8 cellular contexts compared by ENCODE assay signal in the genomic region with DNA sequence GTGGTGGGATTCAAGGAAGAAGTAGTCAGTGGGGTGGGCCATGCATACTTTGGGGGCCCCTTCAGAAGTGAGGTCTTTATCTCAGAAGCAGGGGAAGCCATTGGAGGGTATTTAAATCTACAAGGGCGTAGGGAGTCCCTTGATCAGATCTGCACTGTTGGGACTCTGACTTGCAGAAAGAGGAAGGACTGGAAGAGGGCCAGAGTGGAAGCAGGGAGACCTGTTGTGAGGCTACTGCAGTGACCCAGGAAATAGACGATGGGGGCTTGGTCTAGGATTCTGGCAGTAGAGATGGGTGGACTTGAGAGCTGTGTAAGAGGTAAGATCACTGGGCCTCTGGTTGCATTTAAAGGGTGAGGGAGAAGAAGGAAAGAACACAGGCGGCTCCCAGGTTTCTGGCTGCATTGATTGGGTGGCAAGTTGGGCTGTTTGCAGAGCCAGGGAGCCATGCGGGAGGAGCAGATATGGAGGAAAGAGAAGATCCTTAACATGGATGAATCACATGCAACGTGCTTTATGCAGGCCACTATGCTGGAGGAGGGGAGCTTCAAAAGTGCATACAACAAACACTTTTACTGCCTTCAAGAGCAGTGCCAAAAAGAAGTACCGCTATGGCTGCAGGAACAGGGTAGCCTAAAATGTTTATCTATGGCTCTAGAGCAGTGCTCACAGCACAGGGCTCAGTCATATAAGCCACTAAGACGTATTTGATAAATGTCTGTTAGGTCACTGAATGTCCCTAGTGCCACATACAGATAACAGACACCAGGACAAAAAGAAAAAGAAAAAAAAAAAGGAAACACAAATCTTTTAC. TPM values are rescaled to one million over a fixed set of nuclear protein-coding genes. Genes with fewer than 3 reads are reported as not detected.
DNase-seq lines count a peak whose midpoint lies in the region; ATAC-seq and TF ChIP-seq lines count a peak whose summit lies in the region.

No MANE protein-coding gene starts in this region.

- ATAC-seq in stimulated activated naive CD8-positive, alpha-beta T cell treated with anti-CD3 and anti-CD28 coated beads, Interleukin-15, Interleukin-2, amounts not matched to agents 100 U/mL and 50 U/mL, for 24 hours = no peak
- ATAC-seq in HG03280 (IDR thresholded peaks at IDR 0.05; ENCODE audit: unreplicated experiment) = no peak

- no peaks in the 10 kb centered on the region for H3K27me3 Mint-ChIP-seq in stimulated activated naive CD8-positive, alpha-beta T cell treated with anti-CD3 and anti-CD28 coated beads, Interleukin-15, Interleukin-2, amounts not matched to agents 100 ng/mL and 50 ng/mL, for 24 hours
- H3K27me3 Mint-ChIP-seq in activated T-helper 2 cell treated with anti-CD3 and anti-CD28 coated beads, Interferon-gamma antibody, Interleukin-2, Interleukin-4, amounts not matched to agents 10 μg/mL and 5 μg/mL and 100 μg/mL, durations not matched to agents 14 hours and 24 hours and 36 hours (ENCODE audit: low read depth) = peaks cover 7% of the 10 kb centered on the region

- H3K4me1 Mint-ChIP-seq in stimulated activated naive CD8-positive, alpha-beta T cell treated with anti-CD3 and anti-CD28 coated beads, Interleukin-15, Interleukin-2, amounts not matched to agents 100 ng/mL and 50 ng/mL, for 24 hours (ENCODE audit: low read depth) = peaks cover 45% of the 10 kb centered on the region
- H3K4me1 Mint-ChIP-seq in activated T-helper 2 cell treated with anti-CD3 and anti-CD28 coated beads, Interferon-gamma antibody, Interleukin-2, Interleukin-4, amounts not matched to agents 10 μg/mL and 5 μg/mL and 100 μg/mL, durations not matched to agents 14 hours and 24 hours and 36 hours (ENCODE audit: low read depth) = peaks cover 29% of the 10 kb centered on the region

- H3K4me3 ChIP-seq in liver (ENCODE audit: low read depth in 1 of 3, low read length in 3 of 3) (peak overlapping the region; percentile 54 to 96 (median 89)), esophagus squamous epithelium (peak overlapping the region in 2 of 4 donors; percentile 94)

- peak overlapping the region; percentile 85 for H3K27ac Mint-ChIP-seq in stimulated activated naive CD8-positive, alpha-beta T cell treated with anti-CD3 and anti-CD28 coated beads, Interleukin-15, Interleukin-2, amounts not matched to agents 100 ng/mL and 50 ng/mL, for 24 hours
- H3K27ac Mint-ChIP-seq in activated T-helper 2 cell treated with anti-CD3 and anti-CD28 coated beads, Interferon-gamma antibody, Interleukin-2, Interleukin-4, amounts not matched to agents 10 μg/mL and 5 μg/mL and 100 μg/mL, durations not matched to agents 14 hours and 24 hours and 36 hours = peak overlapping the region; percentile 31

- H3K9ac ChIP-seq in liver (ENCODE audit: low read depth in 1 of 2, low read length in 2 of 2) = peak overlapping the region; percentile 90 to 94

- no peak for TF ChIP-seq RAD21 in liver (IDR thresholded peaks at IDR 0.05)

- no peak for TF ChIP-seq POLR2A in esophagus squamous epithelium (IDR thresholded peaks at IDR 0.05)

- H3K4me1 ChIP-seq in liver (ENCODE audit: control insufficient read depth in 4 of 4, insufficient read depth in 4 of 4, low read length in 3 of 4) = peaks cover 1 to 53% (median 41%) of the 10 kb centered on the region in 4 donors
- peaks cover 16 to 60% (median 37%) of the 10 kb centered on the region in 3 donors for H3K4me1 ChIP-seq in esophagus squamous epithelium

- H3K9me3 ChIP-seq in liver (ENCODE audit: control insufficient read depth in 4 of 4, low read length in 3 of 4) (no peaks in the 10 kb centered on the region), esophagus squamous epithelium (no peaks in the 10 kb centered on the region)

- peak overlapping the region; percentile 85 for H3K4me3 Mint-ChIP-seq in stimulated activated naive CD8-positive, alpha-beta T cell treated with anti-CD3 and anti-CD28 coated beads, Interleukin-15, Interleukin-2, amounts not matched to agents 100 ng/mL and 50 ng/mL, for 24 hours
- peak overlapping the region; percentile 84 for H3K4me3 Mint-ChIP-seq in activated T-helper 2 cell treated with anti-CD3 and anti-CD28 coated beads, Interferon-gamma antibody, Interleukin-2, Interleukin-4, amounts not matched to agents 10 μg/mL and 5 μg/mL and 100 μg/mL, durations not matched to agents 14 hours and 24 hours and 36 hours (ENCODE audit: low read depth)

- TF ChIP-seq CTCF in liver (IDR thresholded peaks at IDR 0.05; ENCODE audit: low read depth, low read length, missing input control) = no peak
- TF ChIP-seq CTCF in esophagus squamous epithelium (IDR thresholded peaks at IDR 0.05) = no peak

- intact Hi-C loops in activated T-helper 2 cell treated with anti-CD3 and anti-CD28 coated beads, Interferon-gamma antibody, Interleukin-2, Interleukin-4, amounts not matched to agents 10 μg/mL and 5 μg/mL and 100 μg/mL, durations not matched to agents 14 hours and 24 hours and 36 hours (cut with micrococcal nuclease) = no loop called here
- intact Hi-C loops in esophagus squamous epithelium (cut with DNase I) = no loop called here

- no peak for DNase-seq in stimulated activated naive CD8-positive, alpha-beta T cell treated with anti-CD3 and anti-CD28 coated beads, Interleukin-15, Interleukin-2, amounts not matched to agents 100 U/mL and 50 U/mL, for 24 hours
- no peak for DNase-seq in activated T-helper 2 cell treated with anti-CD3 and anti-CD28 coated beads, Interferon-gamma antibody, Interleukin-2, Interleukin-4, amounts not matched to agents 10 μg/mL and 5 μg/mL and 100 μg/mL, durations not matched to agents 14 hours and 24 hours and 36 hours (ENCODE audit: low spot score)
- no peak for DNase-seq in esophagus squamous epithelium (lab: John Stamatoyannopoulos, UW)
- no peak for DNase-seq in stimulated activated CD8-positive, alpha-beta memory T cell treated with anti-CD3 and anti-CD28 coated beads, Interleukin-4, amount 100 ng/mL, for 48 hours
- DNase-seq in retina = no peak

- H3K27me3 ChIP-seq in liver (ENCODE audit: control insufficient read depth in 4 of 4, insufficient read depth in 4 of 4, low read length in 3 of 4) (no peaks in the 10 kb centered on the region), esophagus squamous epithelium (no peaks in the 10 kb centered on the region)

- H3K9me3 Mint-ChIP-seq in stimulated activated naive CD8-positive, alpha-beta T cell treated with anti-CD3 and anti-CD28 coated beads, Interleukin-15, Interleukin-2, amounts not matched to agents 100 ng/mL and 50 ng/mL, for 24 hours = no peaks in the 10 kb centered on the region
- no peaks in the 10 kb centered on the region for H3K9me3 Mint-ChIP-seq in activated T-helper 2 cell treated with anti-CD3 and anti-CD28 coated beads, Interferon-gamma antibody, Interleukin-2, Interleukin-4, amounts not matched to agents 10 μg/mL and 5 μg/mL and 100 μg/mL, durations not matched to agents 14 hours and 24 hours and 36 hours

- no peaks in the 10 kb centered on the region for H3K36me3 ChIP-seq in liver (ENCODE audit: control insufficient read depth in 4 of 4, insufficient read depth in 3 of 4, low read depth in 1 of 4, low read length in 3 of 4)
- peaks cover 0 to 9% (median 0%) of the 10 kb centered on the region in 3 donors for H3K36me3 ChIP-seq in esophagus squamous epithelium

- peaks cover 5% of the 10 kb centered on the region for H3K36me3 Mint-ChIP-seq in stimulated activated naive CD8-positive, alpha-beta T cell treated with anti-CD3 and anti-CD28 coated beads, Interleukin-15, Interleukin-2, amounts not matched to agents 100 ng/mL and 50 ng/mL, for 24 hours (ENCODE audit: low read depth)
- H3K36me3 Mint-ChIP-seq in activated T-helper 2 cell treated with anti-CD3 and anti-CD28 coated beads, Interferon-gamma antibody, Interleukin-2, Interleukin-4, amounts not matched to agents 10 μg/mL and 5 μg/mL and 100 μg/mL, durations not matched to agents 14 hours and 24 hours and 36 hours (ENCODE audit: low read depth) = no peaks in the 10 kb centered on the region

- 26% methylated on average over 7 of the region's 7 CpGs for WGBS in liver
- WGBS in esophagus squamous epithelium, 2 donors = 61 to 66% methylated on average over 7 of the region's 7 CpGs

- H3K27ac ChIP-seq in liver (ENCODE audit: low read depth in 1 of 2, low read length in 2 of 2) (peak overlapping the region; percentile 90 to 98), esophagus squamous epithelium (peak overlapping the region in 2 of 4 donors; percentile 86 to 95)

TF ChIP-seq in liver, 16 proteins besides CTCF, POLR2A, EP300 and RAD21:
- TF ChIP-seq EGR1 (IDR thresholded peaks at IDR 0.05; ENCODE audit: low read depth in 2 of 2) = no peak
- peak; percentile 33 for TF ChIP-seq YY1 (IDR thresholded peaks at IDR 0.05)

RNA-seq across cellular contexts. Expression of a gene that starts 2.3 kb away (rescaled TPM):
- 18.4 and 18.5 TPM in 2 replicates for total RNA-seq in activated T-helper 2 cell treated with anti-CD3 and anti-CD28 coated beads, Interferon-gamma antibody, Interleukin-2, Interleukin-4, amounts not matched to agents 10 μg/mL and 5 μg/mL and 100 μg/mL, durations not matched to agents 14 hours and 24 hours and 36 hours
- total RNA-seq in liver (10 to 100 TPM; 23.3 to 58.2 TPM), esophagus squamous epithelium (10 to 100 TPM in 3 of 4 donors, 1 to 10 TPM in 1; 4.2 to 16.4 (median 12.7) TPM)
- polyA plus RNA-seq in liver = 10 to 100 TPM; 23.9 to 35.1 TPM

RNA-seq across cellular contexts. Expression of a gene that starts 43.5 kb away (rescaled TPM):
- 10.7 and 11.7 TPM in 2 replicates for total RNA-seq in activated T-helper 2 cell treated with anti-CD3 and anti-CD28 coated beads, Interferon-gamma antibody, Interleukin-2, Interleukin-4, amounts not matched to agents 10 μg/mL and 5 μg/mL and 100 μg/mL, durations not matched to agents 14 hours and 24 hours and 36 hours
- total RNA-seq in liver = 1 to 10 TPM; 2.8 to 8.1 TPM
- 1 to 10 TPM; 4.1 to 6.8 TPM for polyA plus RNA-seq in liver
- total RNA-seq in esophagus squamous epithelium = 10 to 100 TPM; 12.2 to 19.6 (median 16.6) TPM
